Comparison of ENCODE assay signal across 22 cellular contexts in genomic region chrX:42437211-42437610, GRCh38.
"Had no signal": no experiment of that assay in that cellular context is flagged by ENCODE, and none has a peak within 500 bp of the region (broad histone marks: within the 10 kb centered on the region; RNA-seq: fewer than 3 reads in every experiment).

No MANE protein-coding gene starts in this region.

- H3K36me3 Mint-ChIP-seq: T-cell had no signal

- H3K27me3 Mint-ChIP-seq: activated CD4-positive, alpha-beta T cell treated with anti-CD3 and anti-CD28 coated beads for 36 hours; activated naive CD4-positive, alpha-beta T cell treated with anti-CD3 and anti-CD28 coated beads, Interleukin-2, amount 50 U/mL, for 24 hours; progenitor cell of endocrine pancreas had no signal

- ATAC-seq: activated CD4-positive, alpha-beta T cell treated with anti-CD3 and anti-CD28 coated beads for 36 hours; body of pancreas; left colon; right lobe of liver; stimulated activated memory B cell treated with anti-CD40 and anti-IgM and Interleukin-4, amounts not matched to agents 10 μg/mL and 1 μg/mL and 100 μg/mL, for 72 hours; T-cell; upper lobe of right lung had no signal

- DNase-seq: activated CD4-positive, alpha-beta T cell treated with anti-CD3 and anti-CD28 coated beads for 36 hours; activated CD4-positive, CD25-positive, alpha-beta regulatory T cell; activated CD8-positive, alpha-beta memory T cell treated with anti-CD3 and anti-CD28 coated beads for 24 hours; activated gamma-delta T cell; anterior cingulate cortex; body of pancreas; cerebellar nuclear complex; head of caudate nucleus; hippocampal formation; kidney; left colon; mammary epithelial cell; ovary; right lobe of liver; stimulated activated CD4-positive, alpha-beta T cell treated with anti-CD3 and anti-CD28 coated beads, Interleukin-4, amount 100 ng/mL, for 24 hours; T-cell; tibial artery; upper lobe of right lung had no signal

- H3K4me3 Mint-ChIP-seq: activated CD4-positive, alpha-beta T cell treated with anti-CD3 and anti-CD28 coated beads for 36 hours; activated naive CD4-positive, alpha-beta T cell treated with anti-CD3 and anti-CD28 coated beads, Interleukin-2, amount 50 U/mL, for 24 hours; stimulated activated memory B cell treated with anti-CD40 and anti-IgM and Interleukin-4, amounts not matched to agents 10 μg/mL and 1 μg/mL and 100 μg/mL, for 72 hours; T-cell; T-helper 2 cell treated with Interferon-gamma antibody and Interleukin-4, amounts not matched to agents 5 μg/mL and 100 μg/mL, for 36 hours had no signal

- H3K4me1 Mint-ChIP-seq: activated naive CD4-positive, alpha-beta T cell treated with anti-CD3 and anti-CD28 coated beads, Interleukin-2, amount 50 U/mL, for 24 hours; stimulated activated memory B cell treated with anti-CD40 and anti-IgM and Interleukin-4, amounts not matched to agents 10 μg/mL and 1 μg/mL and 100 μg/mL, for 72 hours had no signal

- H3K27ac Mint-ChIP-seq: activated CD4-positive, alpha-beta T cell treated with anti-CD3 and anti-CD28 coated beads for 36 hours; activated naive CD4-positive, alpha-beta T cell treated with anti-CD3 and anti-CD28 coated beads, Interleukin-2, amount 50 U/mL, for 24 hours; progenitor cell of endocrine pancreas; stimulated activated memory B cell treated with anti-CD40 and anti-IgM and Interleukin-4, amounts not matched to agents 10 μg/mL and 1 μg/mL and 100 μg/mL, for 72 hours; T-helper 2 cell treated with Interferon-gamma antibody and Interleukin-4, amounts not matched to agents 5 μg/mL and 100 μg/mL, for 36 hours had no signal
